Comparison of ENCODE assay signal across 8 cellular contexts in the genomic region with DNA sequence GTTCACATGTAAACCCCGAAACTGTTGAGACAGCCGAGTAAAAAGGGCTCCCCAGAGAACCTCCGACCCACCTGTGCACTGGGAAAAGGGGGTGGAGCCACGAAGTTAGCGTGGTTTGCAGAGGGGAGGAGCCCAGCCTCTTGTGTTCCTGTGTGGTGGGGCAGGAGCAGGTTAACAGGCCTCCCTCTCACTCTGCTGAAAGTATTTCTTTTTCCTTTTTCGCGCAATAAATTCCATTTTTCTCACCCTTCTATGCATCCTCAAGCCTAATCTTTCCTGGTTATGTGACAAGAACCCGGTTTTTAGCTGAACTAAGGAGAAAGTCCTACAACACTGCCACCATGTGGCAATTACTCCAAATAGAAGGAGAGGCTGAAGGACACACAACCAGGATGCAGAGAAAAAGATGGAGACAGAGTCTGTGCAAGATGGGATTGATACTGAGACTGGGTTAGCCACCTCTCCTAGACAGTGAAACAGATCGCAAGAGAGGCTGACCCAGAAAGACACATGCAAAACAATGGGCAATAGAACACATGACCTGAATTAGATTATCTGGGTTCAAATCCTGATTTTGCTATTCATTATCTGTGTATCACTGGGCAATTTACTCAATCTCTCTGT.
DNase-seq lines count a peak whose midpoint lies in the region; ATAC-seq and TF ChIP-seq lines count a peak whose summit lies in the region.

No MANE protein-coding gene starts in this region.

- no peaks in the 10 kb centered on the region for H4K20me1 ChIP-seq in neural progenitor cell (ENCODE audit: low read depth)

- H3F3A ChIP-seq in neural progenitor cell (ENCODE audit: low read depth) = no peaks in the 10 kb centered on the region

- H3K4me3 ChIP-seq in fibroblast of pulmonary artery (replicated peaks; ENCODE audit: low read depth, low read length) (peak overlapping the region; percentile 34), neural progenitor cell (peak overlapping the region; percentile 71)

- peak overlapping the region; percentile 66 for H3K4me2 ChIP-seq in neural progenitor cell

- TF ChIP-seq CTCF in fibroblast of pulmonary artery (IDR thresholded peaks at IDR 0.05; ENCODE audit: low read length, missing control alignments) = peak; percentile 77
- TF ChIP-seq CTCF in neural progenitor cell (IDR thresholded peaks at IDR 0.05) = peak; percentile 95

- no peaks in the 10 kb centered on the region for H3K79me2 ChIP-seq in neural progenitor cell (ENCODE audit: low read depth)

- ATAC-seq in GM19395 (IDR thresholded peaks at IDR 0.05; ENCODE audit: unreplicated experiment) = peak; percentile 84

- intact Hi-C loops in posterior vena cava (cut with DNase I) = no loop called here

- no peak overlapping the region for H3K9ac ChIP-seq in neural progenitor cell

- H3K9me3 ChIP-seq in neural progenitor cell (ENCODE audit: low read depth) = no peaks in the 10 kb centered on the region

- H3K4me1 Mint-ChIP-seq in neural progenitor cell = no peaks in the 10 kb centered on the region

- H3K27ac Mint-ChIP-seq in neural progenitor cell = no peak overlapping the region

- H3K36me3 Mint-ChIP-seq in neural progenitor cell = no peaks in the 10 kb centered on the region

- H3K4me3 Mint-ChIP-seq in neural progenitor cell = peak overlapping the region; percentile 83

- H3K36me3 ChIP-seq in neural progenitor cell = no peaks in the 10 kb centered on the region

- no peak overlapping the region for H3K27ac ChIP-seq in neural progenitor cell

- no peaks in the 10 kb centered on the region for H3K9me3 Mint-ChIP-seq in neural progenitor cell

- no peaks in the 10 kb centered on the region for H3K4me1 ChIP-seq in neural progenitor cell

- peaks cover 3% of the 10 kb centered on the region for H3K27me3 Mint-ChIP-seq in neural progenitor cell (ENCODE audit: insufficient read depth, low read depth)

- H2AFZ ChIP-seq in neural progenitor cell (replicated peaks) = peak overlapping the region; percentile 98

- peaks cover 38% of the 10 kb centered on the region for H3K27me3 ChIP-seq in neural progenitor cell

- peak; percentile 64 for DNase-seq in COLO829 (ENCODE audit: low spot score)
- DNase-seq in HT1080 (ENCODE audit: low read depth) = peak; percentile 68
- peak; percentile 52 for DNase-seq in NOMO-1 treated with DMSO at 0.1 percent for 48 hours (lab: John Stamatoyannopoulos, UW; ENCODE audit: unreplicated experiment)
- DNase-seq in activated T-cell treated with anti-CD3 and anti-CD28 coated beads, Interleukin-2, amount 50 U/mL, for 48 hours = peak; percentile 52 to 57
- peak; percentile 81 for DNase-seq in fibroblast of pulmonary artery (ENCODE audit: low read depth)
- DNase-seq in neural progenitor cell (ENCODE audit: low spot score) = peak; percentile 75
- no peak for DNase-seq in posterior vena cava (ENCODE audit: low spot score)
